ENCODE assay signal across 2 cellular contexts in the genomic region with DNA sequence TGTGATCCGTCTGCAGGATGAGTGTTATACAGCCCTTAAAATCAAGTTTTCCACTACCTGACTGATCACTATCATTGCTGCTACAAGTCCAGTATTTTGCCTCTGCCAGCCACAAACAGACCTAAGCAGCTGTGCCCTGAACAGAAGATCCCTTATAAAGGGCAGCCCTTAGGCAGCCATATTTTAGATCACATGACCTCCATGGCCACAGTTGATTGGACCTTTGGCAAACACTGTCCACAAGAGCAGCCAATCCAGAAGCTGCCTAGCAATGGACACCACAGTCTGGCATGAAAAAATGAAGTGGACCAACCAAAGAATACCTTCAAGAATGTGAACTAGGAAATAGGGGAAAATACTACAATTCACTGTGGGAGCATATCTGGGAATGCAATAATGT.
TF ChIP-seq lines count a peak whose summit lies in the region.

No MANE protein-coding gene starts in this region.

TF ChIP-seq in SK-N-SH, 30 proteins besides CTCF, POLR2A, EP300 and RAD21 (continued from another document):
- TF ChIP-seq, protein P1, sequence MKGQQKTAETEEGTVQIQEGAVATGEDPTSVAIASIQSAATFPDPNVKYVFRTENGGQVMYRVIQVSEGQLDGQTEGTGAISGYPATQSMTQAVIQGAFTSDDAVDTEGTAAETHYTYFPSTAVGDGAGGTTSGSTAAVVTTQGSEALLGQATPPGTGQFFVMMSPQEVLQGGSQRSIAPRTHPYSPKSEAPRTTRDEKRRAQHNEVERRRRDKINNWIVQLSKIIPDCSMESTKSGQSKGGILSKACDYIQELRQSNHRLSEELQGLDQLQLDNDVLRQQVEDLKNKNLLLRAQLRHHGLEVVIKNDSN (IDR thresholded peaks at IDR 0.05; ENCODE audit: borderline replicate concordance, low read depth): no peak
- TF ChIP-seq NFIC (IDR thresholded peaks at IDR 0.05; ENCODE audit: borderline replicate concordance): no peak
- no peak for TF ChIP-seq FOXJ3 (CRISPR knock-in tag; IDR thresholded peaks at IDR 0.05)
- TF ChIP-seq, protein P2, sequence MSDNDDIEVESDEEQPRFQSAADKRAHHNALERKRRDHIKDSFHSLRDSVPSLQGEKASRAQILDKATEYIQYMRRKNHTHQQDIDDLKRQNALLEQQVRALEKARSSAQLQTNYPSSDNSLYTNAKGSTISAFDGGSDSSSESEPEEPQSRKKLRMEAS (IDR thresholded peaks at IDR 0.05; ENCODE audit: low read depth): no peak
- TF ChIP-seq, protein P3, sequence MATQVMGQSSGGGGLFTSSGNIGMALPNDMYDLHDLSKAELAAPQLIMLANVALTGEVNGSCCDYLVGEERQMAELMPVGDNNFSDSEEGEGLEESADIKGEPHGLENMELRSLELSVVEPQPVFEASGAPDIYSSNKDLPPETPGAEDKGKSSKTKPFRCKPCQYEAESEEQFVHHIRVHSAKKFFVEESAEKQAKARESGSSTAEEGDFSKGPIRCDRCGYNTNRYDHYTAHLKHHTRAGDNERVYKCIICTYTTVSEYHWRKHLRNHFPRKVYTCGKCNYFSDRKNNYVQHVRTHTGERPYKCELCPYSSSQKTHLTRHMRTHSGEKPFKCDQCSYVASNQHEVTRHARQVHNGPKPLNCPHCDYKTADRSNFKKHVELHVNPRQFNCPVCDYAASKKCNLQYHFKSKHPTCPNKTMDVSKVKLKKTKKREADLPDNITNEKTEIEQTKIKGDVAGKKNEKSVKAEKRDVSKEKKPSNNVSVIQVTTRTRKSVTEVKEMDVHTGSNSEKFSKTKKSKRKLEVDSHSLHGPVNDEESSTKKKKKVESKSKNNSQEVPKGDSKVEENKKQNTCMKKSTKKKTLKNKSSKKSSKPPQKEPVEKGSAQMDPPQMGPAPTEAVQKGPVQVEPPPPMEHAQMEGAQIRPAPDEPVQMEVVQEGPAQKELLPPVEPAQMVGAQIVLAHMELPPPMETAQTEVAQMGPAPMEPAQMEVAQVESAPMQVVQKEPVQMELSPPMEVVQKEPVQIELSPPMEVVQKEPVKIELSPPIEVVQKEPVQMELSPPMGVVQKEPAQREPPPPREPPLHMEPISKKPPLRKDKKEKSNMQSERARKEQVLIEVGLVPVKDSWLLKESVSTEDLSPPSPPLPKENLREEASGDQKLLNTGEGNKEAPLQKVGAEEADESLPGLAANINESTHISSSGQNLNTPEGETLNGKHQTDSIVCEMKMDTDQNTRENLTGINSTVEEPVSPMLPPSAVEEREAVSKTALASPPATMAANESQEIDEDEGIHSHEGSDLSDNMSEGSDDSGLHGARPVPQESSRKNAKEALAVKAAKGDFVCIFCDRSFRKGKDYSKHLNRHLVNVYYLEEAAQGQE (IDR thresholded peaks at IDR 0.05; ENCODE audit: low read depth, low read length): no peak
- TF ChIP-seq FOSL2 (IDR thresholded peaks at IDR 0.05; ENCODE audit: borderline replicate concordance, low read depth): no peak
- TF ChIP-seq TEAD4 (IDR thresholded peaks at IDR 0.05; ENCODE audit: borderline replicate concordance, insufficient read depth): no peak
TF ChIP-seq in SK-N-SH: peak in this region for 0.

TF ChIP-seq in SK-N-SH treated with all-trans-retinoic acid at 6 μM for 48 hours, 23 proteins besides CTCF, POLR2A, EP300 and RAD21 (continued from another document):
- TF ChIP-seq, protein P4, sequence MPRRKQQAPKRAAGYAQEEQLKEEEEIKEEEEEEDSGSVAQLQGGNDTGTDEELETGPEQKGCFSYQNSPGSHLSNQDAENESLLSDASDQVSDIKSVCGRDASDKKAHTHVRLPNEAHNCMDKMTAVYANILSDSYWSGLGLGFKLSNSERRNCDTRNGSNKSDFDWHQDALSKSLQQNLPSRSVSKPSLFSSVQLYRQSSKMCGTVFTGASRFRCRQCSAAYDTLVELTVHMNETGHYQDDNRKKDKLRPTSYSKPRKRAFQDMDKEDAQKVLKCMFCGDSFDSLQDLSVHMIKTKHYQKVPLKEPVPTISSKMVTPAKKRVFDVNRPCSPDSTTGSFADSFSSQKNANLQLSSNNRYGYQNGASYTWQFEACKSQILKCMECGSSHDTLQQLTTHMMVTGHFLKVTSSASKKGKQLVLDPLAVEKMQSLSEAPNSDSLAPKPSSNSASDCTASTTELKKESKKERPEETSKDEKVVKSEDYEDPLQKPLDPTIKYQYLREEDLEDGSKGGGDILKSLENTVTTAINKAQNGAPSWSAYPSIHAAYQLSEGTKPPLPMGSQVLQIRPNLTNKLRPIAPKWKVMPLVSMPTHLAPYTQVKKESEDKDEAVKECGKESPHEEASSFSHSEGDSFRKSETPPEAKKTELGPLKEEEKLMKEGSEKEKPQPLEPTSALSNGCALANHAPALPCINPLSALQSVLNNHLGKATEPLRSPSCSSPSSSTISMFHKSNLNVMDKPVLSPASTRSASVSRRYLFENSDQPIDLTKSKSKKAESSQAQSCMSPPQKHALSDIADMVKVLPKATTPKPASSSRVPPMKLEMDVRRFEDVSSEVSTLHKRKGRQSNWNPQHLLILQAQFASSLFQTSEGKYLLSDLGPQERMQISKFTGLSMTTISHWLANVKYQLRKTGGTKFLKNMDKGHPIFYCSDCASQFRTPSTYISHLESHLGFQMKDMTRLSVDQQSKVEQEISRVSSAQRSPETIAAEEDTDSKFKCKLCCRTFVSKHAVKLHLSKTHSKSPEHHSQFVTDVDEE (CRISPR knock-in tag; IDR thresholded peaks at IDR 0.05): no peak
- TF ChIP-seq ZNF70 (CRISPR knock-in tag; IDR thresholded peaks at IDR 0.05) (no peak), RARB (CRISPR knock-in tag; IDR thresholded peaks at IDR 0.05) (no peak), PPARA (CRISPR knock-in tag; IDR thresholded peaks at IDR 0.05; ENCODE audit: borderline replicate concordance) (no peak), ZFP3 (CRISPR knock-in tag; IDR thresholded peaks at IDR 0.05) (no peak)
- TF ChIP-seq, protein P5, sequence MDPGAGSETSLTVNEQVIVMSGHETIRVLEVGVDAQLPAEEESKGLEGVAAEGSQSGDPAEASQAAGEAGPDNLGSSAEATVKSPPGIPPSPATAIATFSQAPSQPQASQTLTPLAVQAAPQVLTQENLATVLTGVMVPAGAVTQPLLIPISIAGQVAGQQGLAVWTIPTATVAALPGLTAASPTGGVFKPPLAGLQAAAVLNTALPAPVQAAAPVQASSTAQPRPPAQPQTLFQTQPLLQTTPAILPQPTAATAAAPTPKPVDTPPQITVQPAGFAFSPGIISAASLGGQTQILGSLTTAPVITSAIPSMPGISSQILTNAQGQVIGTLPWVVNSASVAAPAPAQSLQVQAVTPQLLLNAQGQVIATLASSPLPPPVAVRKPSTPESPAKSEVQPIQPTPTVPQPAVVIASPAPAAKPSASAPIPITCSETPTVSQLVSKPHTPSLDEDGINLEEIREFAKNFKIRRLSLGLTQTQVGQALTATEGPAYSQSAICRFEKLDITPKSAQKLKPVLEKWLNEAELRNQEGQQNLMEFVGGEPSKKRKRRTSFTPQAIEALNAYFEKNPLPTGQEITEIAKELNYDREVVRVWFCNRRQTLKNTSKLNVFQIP (CRISPR knock-in tag; IDR thresholded peaks at IDR 0.05; ENCODE audit: borderline replicate concordance, low read depth): no peak
